17 cellular contexts compared by ENCODE assay signal in genomic region chr12:108852674-108853073, GRCh38. TPM values are rescaled to one million over a fixed set of nuclear protein-coding genes. Genes with fewer than 3 reads are reported as not detected.
A peak's percentile ranks its signal among the peaks of the same experiment; 100 is the strongest.
DNase-seq lines count a peak whose midpoint lies in the region; ATAC-seq, FAIRE-seq and TF ChIP-seq lines count a peak whose summit lies in the region.
"Had no signal": no experiment of that assay in that cellular context is flagged by ENCODE, and none has a peak within 500 bp of the region (broad histone marks: within the 10 kb centered on the region; RNA-seq: fewer than 3 reads in every experiment).

No MANE protein-coding gene starts in this region.

- intact Hi-C loops in esophagus muscularis mucosa (cut with DNase I): loop anchor here (5.0 kb wide), 3 partner anchors 50 to 290 kb away; partner anchors contain the start of genes CORO1C, ISCU and SART3
- intact Hi-C loops in CD4-positive, alpha-beta T cell (cut with DNase I, micrococcal nuclease): loop anchor here in 1 of 2 experiments (10.0 kb wide), 3 partner anchors 722 to 1272 kb away; partner anchors contain the start of genes FAM222A, IFT81, MMAB and MVK

- H3K4me1 ChIP-seq in A549: peaks cover 74% of the 10 kb centered on the region
- H3K4me1 ChIP-seq in SJSA1 (replicated peaks): peaks cover 64% of the 10 kb centered on the region
- H3K4me1 ChIP-seq in esophagus muscularis mucosa: peaks cover 76 to 87% (median 83%) of the 10 kb centered on the region in 4 donors
- peaks cover 19 to 32% of the 10 kb centered on the region in 2 experiments for H3K4me1 ChIP-seq in trophoblast cell (ENCODE audit: control insufficient read depth in 1 of 2, insufficient read depth in 2 of 2, low read length in 2 of 2)

- H2BK5ac ChIP-seq in trophoblast cell (ENCODE audit: low read depth, low read length, poor library complexity): no peak overlapping the region

- peaks cover 24% of the 10 kb centered on the region for H3K36me3 Mint-ChIP-seq in CD4-positive, alpha-beta T cell (ENCODE audit: low read depth)

- TF ChIP-seq RAD21 in A549 (conservative IDR thresholded peaks at IDR 0.05 in 1 of 2, IDR thresholded peaks at IDR 0.05 in 1 of 2): no peak

- no peak; a peak in 1 of 5 replicates for TF ChIP-seq EP300 in A549 (IDR thresholded peaks at IDR 0.05)
- no peak for TF ChIP-seq EP300 in esophagus muscularis mucosa (IDR thresholded peaks at IDR 0.05)

- no peak overlapping the region for H2BK120ac ChIP-seq in trophoblast cell (ENCODE audit: insufficient read depth, low read length, poor library complexity)

- peak overlapping the region; percentile 77 for H3K4me2 ChIP-seq in A549
- H3K4me2 ChIP-seq in trophoblast cell (ENCODE audit: low read length): no peak overlapping the region

- TF ChIP-seq POLR2A in A549 (IDR thresholded peaks at IDR 0.05; ENCODE audit: low read length) (no peak), esophagus muscularis mucosa (IDR thresholded peaks at IDR 0.05; ENCODE audit: low read depth) (no peak)

- DNase-seq in A549 (ENCODE audit: low read depth in 1 of 2, low spot score in 1 of 2) (peak in 1 of 2 experiments; percentile 66), SJSA1 (ENCODE audit: low read depth in 1 of 2, low spot score in 2 of 2) (no peak), esophagus muscularis mucosa (ENCODE audit: extremely low spot score) (no peak), trophoblast cell (no peak), WERI-Rb-1 (no peak), HT-29 (ENCODE audit: low spot score) (no peak), epidermal melanocyte (ENCODE audit: insufficient read length, low spot score) (no peak)
- no peak for DNase-seq in CD4-positive, alpha-beta T cell
- DNase-seq: activated CD4-positive, alpha-beta T cell treated with anti-CD3 and anti-CD28 coated beads, Interleukin-2, amount 50 U/mL, for 48 hours; AML-193; GF-D8; stimulated activated CD4-positive, alpha-beta T cell treated with anti-CD3 and anti-CD28 coated beads, Interleukin-15, amount 100 ng/mL, for 24 hours; stimulated activated naive CD4-positive, alpha-beta T cell treated with Interleukin-2 at 50 U/mL for 16 hours had no signal

- H3K36me3 ChIP-seq in SJSA1: peaks cover 69% of the 10 kb centered on the region
- H3K36me3 ChIP-seq in esophagus muscularis mucosa: peaks cover 0 to 28% (median 20%) of the 10 kb centered on the region in 4 donors
- peaks cover 26 to 31% of the 10 kb centered on the region in 2 experiments for H3K36me3 ChIP-seq in trophoblast cell (ENCODE audit: control insufficient read depth in 1 of 2, insufficient read depth in 2 of 2, low read length in 2 of 2)
- peaks cover 51% of the 10 kb centered on the region for H3K36me3 ChIP-seq in WERI-Rb-1

- H3K4me3 Mint-ChIP-seq in CD4-positive, alpha-beta T cell: no peak overlapping the region

- peak overlapping the region; percentile 19 for H3K14ac ChIP-seq in trophoblast cell (ENCODE audit: low read length)

- H2AFZ ChIP-seq in trophoblast cell (ENCODE audit: insufficient read depth, low read length, poor library complexity): no peak overlapping the region

- no peak overlapping the region for H4K91ac ChIP-seq in trophoblast cell (ENCODE audit: low read depth, low read length)

- peak overlapping the region; percentile 68 for H3K4ac ChIP-seq in trophoblast cell (ENCODE audit: low read depth, low read length)

- no peak overlapping the region for H4K12ac ChIP-seq in trophoblast cell (ENCODE audit: low read depth, low read length)

- H3K18ac ChIP-seq in trophoblast cell (ENCODE audit: low read length): peak overlapping the region; percentile 35

- no peak for FAIRE-seq in A549 (lab: Jason Lieb, UNC)

- H3K27me3 ChIP-seq in SJSA1 (replicated peaks) (no peaks in the 10 kb centered on the region), esophagus muscularis mucosa (no peaks in the 10 kb centered on the region), trophoblast cell (ENCODE audit: insufficient read depth, low read length) (no peaks in the 10 kb centered on the region), WERI-Rb-1 (ENCODE audit: insufficient read depth, low read depth, severe bottlenecking) (no peaks in the 10 kb centered on the region)
- no peaks in the 10 kb centered on the region for H3K27me3 ChIP-seq in CD4-positive, alpha-beta T cell (ENCODE audit: control insufficient read depth, insufficient read depth, low read length)

- no peaks in the 10 kb centered on the region for H3K27me3 Mint-ChIP-seq in CD4-positive, alpha-beta T cell

- CTCF ChIA-PET in A549 (lab: Yijun Ruan, JAX): interaction anchor here (0.6 to 9.0 kb wide), 7 partner anchors 11 to 240 kb away, joined by 3 to 66 read pairs (median 5); partner anchors contain the start of gene ALKBH2
- CTCF ChIA-PET in CD4-positive, alpha-beta T cell (lab: Charles Lee): no interaction called here

- H3K79me1 ChIP-seq in trophoblast cell (ENCODE audit: low read length): peaks cover 32% of the 10 kb centered on the region

- H4K8ac ChIP-seq in trophoblast cell (ENCODE audit: low read depth, low read length): peak overlapping the region; percentile 22

- no peak overlapping the region for H2AK5ac ChIP-seq in trophoblast cell (ENCODE audit: low read length)

- peaks cover 23% of the 10 kb centered on the region for H3K4me1 Mint-ChIP-seq in CD4-positive, alpha-beta T cell (ENCODE audit: low read depth)

- no peaks in the 10 kb centered on the region for H3K9me3 Mint-ChIP-seq in CD4-positive, alpha-beta T cell
- H3K9me3 Mint-ChIP-seq: activated naive CD4-positive, alpha-beta T cell treated with anti-CD3 and anti-CD28 coated beads, Interleukin-2, amount 50 U/mL, for 72 hours had no signal

- WGBS in A549 (ENCODE audit: missing lambda C conversion rate): 13% methylated on average over 11 of the region's 11 CpGs
- WGBS in esophagus muscularis mucosa: 64% methylated on average over 11 of the region's 11 CpGs
- WGBS in trophoblast cell (ENCODE audit: extremely low coverage, insufficient coverage, insufficient read length): no CpG with 5 or more reads among the region's 11 CpGs

- ATAC-seq in A549: peak in 1 of 2 experiments; percentile 3; a peak in 2 of 6 replicates
- ATAC-seq in CD4-positive, alpha-beta T cell (ENCODE audit: poor library complexity): no peak
- ATAC-seq: activated naive CD4-positive, alpha-beta T cell treated with anti-CD3 and anti-CD28 coated beads, Interleukin-2, amount 50 U/mL, for 72 hours had no signal

- TF ChIP-seq CTCF in A549 (IDR thresholded peaks at IDR 0.05): no peak
- TF ChIP-seq CTCF in esophagus muscularis mucosa (IDR thresholded peaks at IDR 0.05): no peak
- TF ChIP-seq CTCF in CD4-positive, alpha-beta T cell (IDR thresholded peaks at IDR 0.05): no peak
- TF ChIP-seq CTCF in WERI-Rb-1 (IDR thresholded peaks at IDR 0.05; ENCODE audit: low read depth, low read length): no peak

- H3K27ac Mint-ChIP-seq in CD4-positive, alpha-beta T cell: no peak overlapping the region

- H2BK12ac ChIP-seq in trophoblast cell (ENCODE audit: low read length): peak overlapping the region; percentile 30

- H3K4me3 ChIP-seq in A549: peak overlapping the region; percentile 17
- no peak overlapping the region for H3K4me3 ChIP-seq in SJSA1
- peak overlapping the region in 1 of 4 donors; percentile 16 for H3K4me3 ChIP-seq in esophagus muscularis mucosa
- H3K4me3 ChIP-seq in trophoblast cell (ENCODE audit: low read depth, low read length): no peak overlapping the region
- H3K4me3 ChIP-seq in WERI-Rb-1 (ENCODE audit: low read depth, low read length): no peak overlapping the region

- no peak overlapping the region for H3K23ac ChIP-seq in trophoblast cell (ENCODE audit: low read length)

- POLR2A ChIA-PET in A549 (lab: Yijun Ruan, JAX): interaction anchor here (1.0 to 1.3 kb wide), 3 partner anchors 14 to 20 kb away, joined by 3 to 4 read pairs (median 4); no protein-coding TSS in a partner anchor
- POLR2A ChIA-PET in CD4-positive, alpha-beta T cell (lab: Charles Lee): no interaction called here

- H3K27ac ChIP-seq in A549: peak overlapping the region; percentile 95
- peak overlapping the region; percentile 99 for H3K27ac ChIP-seq in SJSA1
- peak overlapping the region; percentile 87 to 96 (median 91) for H3K27ac ChIP-seq in esophagus muscularis mucosa (replicated peaks in 1 of 4)
- H3K27ac ChIP-seq in trophoblast cell (ENCODE audit: low read depth, low read length): peak overlapping the region; percentile 30
- H3K27ac ChIP-seq in CD4-positive, alpha-beta T cell (ENCODE audit: low read depth, low read length): no peak overlapping the region
- no peak overlapping the region for H3K27ac ChIP-seq in WERI-Rb-1

- H3K9me3 ChIP-seq in A549 (peaks cover 5% of the 10 kb centered on the region; the same call in 1 of the 3 replicates), SJSA1 (replicated peaks) (no peaks in the 10 kb centered on the region), esophagus muscularis mucosa (no peaks in the 10 kb centered on the region), trophoblast cell (ENCODE audit: insufficient read depth, low read depth, low read length) (peaks cover 3% of the 10 kb centered on the region), WERI-Rb-1 (ENCODE audit: severe bottlenecking) (peaks cover 3% of the 10 kb centered on the region)
- no peaks in the 10 kb centered on the region for H3K9me3 ChIP-seq in CD4-positive, alpha-beta T cell (ENCODE audit: control insufficient read depth, low read length)

- no peak overlapping the region for H3K9ac ChIP-seq in trophoblast cell (ENCODE audit: low read length)

- peaks cover 38% of the 10 kb centered on the region for H3K79me2 ChIP-seq in trophoblast cell (ENCODE audit: control insufficient read depth, insufficient read depth, low read length, poor library complexity)

TF ChIP-seq in A549, 52 proteins besides CTCF, POLR2A, EP300 and RAD21 (continues in another document):
- TF ChIP-seq SREBF2 (IDR thresholded peaks at IDR 0.05): no peak

RNA-seq across cellular contexts. Expression of gene SSH1, which starts 4.7 kb away (rescaled TPM):
- 24.1 and 26.2 TPM in 2 replicates for polyA plus RNA-seq in A549 (2011; rRNA removed)
- polyA plus RNA-seq in A549 (2012; cell fraction: cytosol; rRNA removed): 14.4 and 19.0 TPM in 2 replicates
- polyA plus RNA-seq in A549 (2012; cell fraction: nucleus; rRNA removed): 24.4 and 26.2 TPM in 2 replicates
- 15.4 to 16.7 TPM (median 16.6 TPM) in 3 replicates for polyA plus RNA-seq in A549 (2017; fragmentation: RNase III; extraction: RNeasy Plus Mini Kit Qiagen cat#74134 plus additional on column Dnase treatment)
- 35.1 and 37.2 TPM in 2 replicates for polyA minus RNA-seq in A549 (2011; rRNA and poly(A)+ RNA removed)
- 7.1 and 16.3 TPM in 2 replicates for total RNA-seq in SJSA1 (2014; rRNA removed; shearing (Covaris generic))
- 10 to 100 TPM; 14.1 to 40.9 (median 28.7) TPM for total RNA-seq in esophagus muscularis mucosa
- 28.2 and 30.2 TPM in 2 replicates for polyA plus RNA-seq in trophoblast cell (2013)
- 10 to 100 TPM; 21.1 to 24.2 TPM for total RNA-seq in CD4-positive, alpha-beta T cell
- total RNA-seq in HT-29 (2014; rRNA removed; shearing (Covaris generic)): 10.4 and 13.1 TPM in 2 replicates

RNA-seq across cellular contexts. Expression of gene DAO, which starts 27.2 kb away (rescaled TPM):
- polyA plus RNA-seq in A549 (2011; rRNA removed): not detected in 2 replicates
- polyA plus RNA-seq in A549 (2012; cell fraction: cytosol; rRNA removed): 0.01 TPM in 1 of 2 replicates, not detected in the other
- not detected in 2 replicates for polyA plus RNA-seq in A549 (2012; cell fraction: nucleus; rRNA removed)
- not detected in 3 replicates for polyA plus RNA-seq in A549 (2017; fragmentation: RNase III; extraction: RNeasy Plus Mini Kit Qiagen cat#74134 plus additional on column Dnase treatment)
- not detected in 2 replicates for polyA minus RNA-seq in A549 (2011; rRNA and poly(A)+ RNA removed)
- not detected in 2 replicates for total RNA-seq in SJSA1 (2014; rRNA removed; shearing (Covaris generic))
- total RNA-seq in esophagus muscularis mucosa: not detected
- polyA plus RNA-seq in trophoblast cell (2013): 0.45 and 0.68 TPM in 2 replicates
- not detected for total RNA-seq in CD4-positive, alpha-beta T cell
- not detected in 2 replicates for total RNA-seq in HT-29 (2014; rRNA removed; shearing (Covaris generic))
- total RNA-seq: activated naive CD4-positive, alpha-beta T cell treated with anti-CD3 and anti-CD28 coated beads, Interleukin-2, amount 50 U/mL, for 72 hours; H4; mononuclear cell; NCI-H460 had no signal

Comparison
In these comparisons a context has a peak if more than half of its experiments do, and no peak if none do; other contexts are left out.
1. H3K27ac ChIP-seq: peak in A549 (2 of 2), SJSA1 (single experiment), esophagus muscularis mucosa (4 of 4) and trophoblast cell (single experiment); none in CD4-positive, alpha-beta T cell (single experiment) and WERI-Rb-1 (single experiment).